Comparison of ENCODE assay signal across 8 cellular contexts in genomic region chr19:48992571-48993174, GRCh38.
DNase-seq lines count a peak whose midpoint lies in the region; ATAC-seq and TF ChIP-seq lines count a peak whose summit lies in the region.

No MANE protein-coding gene starts in this region.

- peak overlapping the region; percentile 99 for H3K4me3 Mint-ChIP-seq in stimulated activated effector memory CD8-positive, alpha-beta T cell treated with anti-CD3 and anti-CD28 coated beads, Interleukin-12 subunit alpha, Interleukin-12 subunit beta, amount 100 ng/mL, for 72 hours

- H3K4me1 ChIP-seq in adipocyte (ENCODE audit: control insufficient read depth, insufficient read depth, low read length) (peaks cover 34% of the 10 kb centered on the region), iPS DF 6.9 (ENCODE audit: control insufficient read depth, insufficient read depth, low read length) (peaks cover 1% of the 10 kb centered on the region; the same call in 1 of the 2 replicates)

- no peaks in the 10 kb centered on the region for H3K9me3 Mint-ChIP-seq in stimulated activated effector memory CD8-positive, alpha-beta T cell treated with anti-CD3 and anti-CD28 coated beads, Interleukin-12 subunit alpha, Interleukin-12 subunit beta, amount 100 ng/mL, for 72 hours

- peak; percentile 2 for ATAC-seq in HG03196 (IDR thresholded peaks at IDR 0.05; ENCODE audit: unreplicated experiment)
- no peak for ATAC-seq in stimulated activated effector memory CD8-positive, alpha-beta T cell treated with anti-CD3 and anti-CD28 coated beads, Interleukin-12 subunit alpha, Interleukin-12 subunit beta, amount 100 ng/mL, for 72 hours
- ATAC-seq in GM19463 (IDR thresholded peaks at IDR 0.05; ENCODE audit: unreplicated experiment): no peak

- DNase-seq in GM06990 (ENCODE audit: extremely low read depth, insufficient read length): no peak
- peak; percentile 35 for DNase-seq in adipocyte (ENCODE audit: low read depth)
- DNase-seq in iPS DF 6.9 (ENCODE audit: low read depth, low spot score): no peak
- DNase-seq in stimulated activated effector memory CD8-positive, alpha-beta T cell treated with anti-CD3 and anti-CD28 coated beads, Interleukin-12 subunit alpha, Interleukin-12 subunit beta, amount 100 ng/mL, for 72 hours (ENCODE audit: low spot score in 2 of 2): no peak
- no peak for DNase-seq in NCI-H774 (lab: John Stamatoyannopoulos, UW)
- no peak for DNase-seq in stimulated activated CD4-positive, alpha-beta T cell treated with anti-CD3 and anti-CD28 coated beads, Interleukin-4, amount 100 ng/mL, for 4 hours

- H3K27ac Mint-ChIP-seq in stimulated activated effector memory CD8-positive, alpha-beta T cell treated with anti-CD3 and anti-CD28 coated beads, Interleukin-12 subunit alpha, Interleukin-12 subunit beta, amount 100 ng/mL, for 72 hours: peak overlapping the region; percentile 100

- H3K27me3 ChIP-seq in GM06990 (replicated peaks; ENCODE audit: control insufficient read depth, insufficient read depth, low read length) (no peaks in the 10 kb centered on the region), adipocyte (replicated peaks; ENCODE audit: control insufficient read depth, insufficient read depth, low read length) (no peaks in the 10 kb centered on the region), iPS DF 6.9 (ENCODE audit: control insufficient read depth, insufficient read depth, low read length) (no peaks in the 10 kb centered on the region)

- H3K9me3 ChIP-seq in adipocyte (ENCODE audit: control insufficient read depth, low read length) (no peaks in the 10 kb centered on the region), iPS DF 6.9 (ENCODE audit: control insufficient read depth, insufficient read depth, low read length) (no peaks in the 10 kb centered on the region)

- peaks cover 62% of the 10 kb centered on the region for H3K4me1 Mint-ChIP-seq in stimulated activated effector memory CD8-positive, alpha-beta T cell treated with anti-CD3 and anti-CD28 coated beads, Interleukin-12 subunit alpha, Interleukin-12 subunit beta, amount 100 ng/mL, for 72 hours

- peaks cover 63% of the 10 kb centered on the region for H3K36me3 Mint-ChIP-seq in stimulated activated effector memory CD8-positive, alpha-beta T cell treated with anti-CD3 and anti-CD28 coated beads, Interleukin-12 subunit alpha, Interleukin-12 subunit beta, amount 100 ng/mL, for 72 hours

- H3K4me3 ChIP-seq in GM06990 (replicated peaks; ENCODE audit: low read depth, low read length): peak overlapping the region; percentile 93
- H3K4me3 ChIP-seq in adipocyte (ENCODE audit: low read length): peak overlapping the region; percentile 99
- peak overlapping the region; percentile 67 for H3K4me3 ChIP-seq in iPS DF 6.9 (ENCODE audit: low read length)

- no CpG with 5 or more reads among the region's 20 CpGs for WGBS in iPS DF 6.9 (ENCODE audit: insufficient coverage, insufficient read length)

- no peak overlapping the region for H3K27ac ChIP-seq in iPS DF 6.9 (ENCODE audit: low read length)

- H3K36me3 ChIP-seq in GM06990 (ENCODE audit: control insufficient read depth, insufficient read depth, low read length): peaks cover 3% of the 10 kb centered on the region
- H3K36me3 ChIP-seq in adipocyte (ENCODE audit: control insufficient read depth, insufficient read depth, low read length, severe bottlenecking): peaks cover 12% of the 10 kb centered on the region
- peaks cover 2% of the 10 kb centered on the region; the same call in 1 of the 2 replicates for H3K36me3 ChIP-seq in iPS DF 6.9 (ENCODE audit: control insufficient read depth, insufficient read depth, low read length)

- peak overlapping the region; percentile 100 for H3K9ac ChIP-seq in adipocyte (ENCODE audit: low read length)

- TF ChIP-seq CTCF in GM06990 (IDR thresholded peaks at IDR 0.05; ENCODE audit: insufficient read depth, low read length, poor library complexity, severe bottlenecking): no peak
